1 cellular context compared by ENCODE assay signal in genomic region chr5:5340206-5340729, GRCh38.
TF ChIP-seq lines count a peak whose summit lies in the region.

No MANE protein-coding gene starts in this region.

TF ChIP-seq in K562, 482 proteins besides CTCF, POLR2A, EP300 and RAD21 (continued from another document and continues in another):
- TF ChIP-seq AFF1 (IDR thresholded peaks at IDR 0.05; ENCODE audit: low read depth in 1 of 2, partially characterized antibody in 2 of 2), result no peak
- TF ChIP-seq ZNF140 (CRISPR knock-in tag; IDR thresholded peaks at IDR 0.05), result no peak
- TF ChIP-seq ARID2 (IDR thresholded peaks at IDR 0.05), result no peak
- TF ChIP-seq REST (CRISPR knock-in tag; IDR thresholded peaks at IDR 0.05; ENCODE audit: low read depth), result 0 out of 2 replicates have a peak, but pooled peaks have one; percentile 62
- TF ChIP-seq TEAD2 (tag; IDR thresholded peaks at IDR 0.05), result peak; percentile 99
- TF ChIP-seq MLX (CRISPR knock-in tag; conservative IDR thresholded peaks at IDR 0.05), result no peak
- no peak for TF ChIP-seq NFRKB (IDR thresholded peaks at IDR 0.05; ENCODE audit: low read depth)
- TF ChIP-seq FOXK1 (CRISPR knock-in tag; IDR thresholded peaks at IDR 0.05; ENCODE audit: borderline replicate concordance), result no peak
- TF ChIP-seq HDAC2 (IDR thresholded peaks at IDR 0.05), result no peak
- no peak for TF ChIP-seq FOXA1 (IDR thresholded peaks at IDR 0.05; ENCODE audit: borderline replicate concordance)
- no peak for TF ChIP-seq ZBTB5 (IDR thresholded peaks at IDR 0.05)
- peak; percentile 50 to 60; a peak in 2 of 4 replicates for TF ChIP-seq MAZ (CRISPR knock-in tag; conservative IDR thresholded peaks at IDR 0.05 in 1 of 2, IDR thresholded peaks at IDR 0.05 in 1 of 2)
- no peak for TF ChIP-seq ZBTB40 (IDR thresholded peaks at IDR 0.05)
- TF ChIP-seq ZBTB40 (CRISPR knock-in tag; IDR thresholded peaks at IDR 0.05), result no peak
- peak; percentile 64; the same call in 1 of the 2 replicates for TF ChIP-seq ARID1B (IDR thresholded peaks at IDR 0.05)
- peak; percentile 90 for TF ChIP-seq ZNF316 (IDR thresholded peaks at IDR 0.05)
- no peak for TF ChIP-seq SAP30 (IDR thresholded peaks at IDR 0.05; ENCODE audit: borderline replicate concordance, insufficient read depth, low read depth, low read length, poor library complexity, severe bottlenecking)
- no peak for TF ChIP-seq CBFA2T3 (IDR thresholded peaks at IDR 0.05)
- no peak for TF ChIP-seq GTF2B (IDR thresholded peaks at IDR 0.05; ENCODE audit: extremely low read depth, insufficient read length)
- no peak for TF ChIP-seq PTRF (tag; IDR thresholded peaks at IDR 0.05)
- no peak for TF ChIP-seq ZNF395 (CRISPR knock-in tag; IDR thresholded peaks at IDR 0.05)
- no peak for TF ChIP-seq ZNF695 (CRISPR knock-in tag; IDR thresholded peaks at IDR 0.05)
- no peak for TF ChIP-seq RHOXF2B (CRISPR knock-in tag; conservative IDR thresholded peaks at IDR 0.05)
- TF ChIP-seq NCOA2 (IDR thresholded peaks at IDR 0.05; ENCODE audit: partially characterized antibody in 2 of 2), result no peak
- TF ChIP-seq GABPB2 (CRISPR knock-in tag; conservative IDR thresholded peaks at IDR 0.05), result no peak
- peak; percentile 88 for TF ChIP-seq MAFK (IDR thresholded peaks at IDR 0.05; ENCODE audit: low read length)
- no peak for TF ChIP-seq TFE3 (CRISPR knock-in tag; IDR thresholded peaks at IDR 0.05)
- TF ChIP-seq HOXB6 (CRISPR knock-in tag; IDR thresholded peaks at IDR 0.05; ENCODE audit: borderline replicate concordance), result no peak
- no peak for TF ChIP-seq XRCC5 (IDR thresholded peaks at IDR 0.05; ENCODE audit: low read depth, low read length)
- no peak for TF ChIP-seq TAF7 (tag; IDR thresholded peaks at IDR 0.05)
- peak; percentile 27 for TF ChIP-seq FOS (IDR thresholded peaks at IDR 0.05; ENCODE audit: extremely low read depth, insufficient read length)
- no peak for TF ChIP-seq ZNF347 (CRISPR knock-in tag; IDR thresholded peaks at IDR 0.05; ENCODE audit: low read depth)
- TF ChIP-seq ESRRA (IDR thresholded peaks at IDR 0.05; ENCODE audit: borderline replicate concordance, low read depth), result no peak
- no peak for TF ChIP-seq POLR2H (tag; IDR thresholded peaks at IDR 0.05; ENCODE audit: low read depth)
- no peak for TF ChIP-seq MEF2D (tag; conservative IDR thresholded peaks at IDR 0.05; ENCODE audit: low read depth)
- no peak for TF ChIP-seq ZKSCAN8 (CRISPR knock-in tag; IDR thresholded peaks at IDR 0.05)
- no peak for TF ChIP-seq SIX5 (IDR thresholded peaks at IDR 0.05; ENCODE audit: borderline replicate concordance in 1 of 2, insufficient read depth in 1 of 2, low read depth in 1 of 2, low read length in 2 of 2)
- TF ChIP-seq ATF7 (IDR thresholded peaks at IDR 0.05), result peak; percentile 82; the same call in 1 of the 2 replicates
